In genomic region chr6:111925296-111925695, GRCh38 we compare ENCODE assay signal across 10 cellular contexts. TPM values are rescaled to one million over a fixed set of nuclear protein-coding genes. Genes with fewer than 3 reads are reported as not detected.
DNase-seq lines count a peak whose midpoint lies in the region; ATAC-seq and TF ChIP-seq lines count a peak whose summit lies in the region.
"Had no signal": no experiment of that assay in that cellular context is flagged by ENCODE, and none has a peak within 500 bp of the region (broad histone marks: within the 10 kb centered on the region; RNA-seq: fewer than 3 reads in every experiment).

No MANE protein-coding gene starts in this region.

- intact Hi-C loops in left lung (cut with DNase I) (no loop called here), left ventricle myocardium superior (cut with micrococcal nuclease) (no loop called here), spleen (cut with DNase I; ENCODE audit: low total_unique reads) (no loop called here)

- no peak overlapping the region for H3K4me3 ChIP-seq in left lung
- H3K4me3 ChIP-seq in spleen, result no peak overlapping the region
- H3K4me3 ChIP-seq: colonic mucosa, Peyer's patch had no signal

- H3K27ac ChIP-seq in left lung (no peak overlapping the region), spleen (no peak overlapping the region)
- H3K27ac ChIP-seq: colonic mucosa, Peyer's patch had no signal

- TF ChIP-seq CTCF in left lung (IDR thresholded peaks at IDR 0.05) (no peak), spleen (IDR thresholded peaks at IDR 0.05 in 8 of 11, conservative IDR thresholded peaks at IDR 0.05 in 3 of 11) (no peak)

- peak; percentile 84 for DNase-seq in EL
- DNase-seq in Kasumi-1 (lab: John Stamatoyannopoulos, UW), result peak; percentile 1 to 20
- DNase-seq in amniotic epithelial cell (ENCODE audit: low read depth), result peak; percentile 72
- no peak for DNase-seq in left lung
- no peak for DNase-seq in left ventricle myocardium superior
- DNase-seq in KG1 (lab: John Stamatoyannopoulos, UW), result no peak
- no peak for DNase-seq in spleen
- DNase-seq: activated T-cell treated with anti-CD3 and anti-CD28 coated beads, Interleukin-2, amount 50 U/mL, for 4 hours; colonic mucosa; Peyer's patch had no signal

- peaks cover 0 to 8% of the 10 kb centered on the region in 2 donors for H3K4me1 ChIP-seq in left lung
- peaks cover 0 to 7% (median 0%) of the 10 kb centered on the region in 6 donors for H3K4me1 ChIP-seq in spleen
- H3K4me1 ChIP-seq: colonic mucosa, Peyer's patch had no signal

- H3K9me3 ChIP-seq in left lung (peaks cover 0 to 3% of the 10 kb centered on the region in 2 donors), spleen (no peaks in the 10 kb centered on the region)
- H3K9me3 ChIP-seq: colonic mucosa, Peyer's patch had no signal

- H3K36me3 ChIP-seq in left lung (no peaks in the 10 kb centered on the region), spleen (no peaks in the 10 kb centered on the region)
- H3K36me3 ChIP-seq: colonic mucosa, Peyer's patch had no signal

- no peak for TF ChIP-seq POLR2A in spleen (IDR thresholded peaks at IDR 0.05)

- ATAC-seq in left lung (peak; percentile 47), left ventricle myocardium superior (no peak)

- H3K27me3 ChIP-seq in left lung, result no peaks in the 10 kb centered on the region
- no peaks in the 10 kb centered on the region for H3K27me3 ChIP-seq in spleen (replicated peaks in 1 of 7)
- H3K27me3 ChIP-seq: colonic mucosa, Peyer's patch had no signal

RNA-seq across cellular contexts. Expression of gene FYN, which starts 52.0 kb away (rescaled TPM):
- total RNA-seq in left lung, result 10 to 100 TPM; 58.8 to 73.8 TPM
- total RNA-seq in left ventricle myocardium superior, result 51.6 TPM
- 100 to 1,000 TPM; 193 to 409 (median 227) TPM for total RNA-seq in spleen
- polyA plus RNA-seq in spleen, result 10 to 100 TPM; 56.6 to 78.1 (median 65.6) TPM

Comparison
In these comparisons a context has a peak if more than half of its experiments do, and no peak if none do; other contexts are left out.
1. DNase-seq: peak in EL (single experiment), Kasumi-1 (2 of 2) and amniotic epithelial cell (single experiment); none in left lung (0 of 2), left ventricle myocardium superior (single experiment), KG1 (single experiment) and spleen (single experiment).